ENCODE assay signal across 8 cellular contexts in the genomic region with DNA sequence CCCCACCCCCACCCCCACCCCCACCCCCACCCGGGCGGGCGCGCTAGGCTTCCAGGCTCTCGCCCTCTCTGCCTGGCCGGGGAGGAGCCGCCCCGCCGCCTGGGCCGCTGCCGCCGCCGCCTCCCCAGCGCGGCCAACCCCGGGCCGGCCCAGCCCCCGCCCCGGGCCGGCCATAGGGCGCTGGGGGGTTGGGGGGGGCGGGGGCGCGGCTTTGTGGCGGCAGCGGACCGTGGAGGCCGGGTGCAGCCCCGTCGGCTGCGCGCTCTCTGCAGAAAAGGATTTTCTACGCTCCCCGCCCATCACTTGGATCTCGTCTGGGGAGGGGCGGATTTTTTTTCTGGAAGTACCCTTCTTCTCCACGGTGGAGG.
DNase-seq lines count a peak whose midpoint lies in the region; ATAC-seq and TF ChIP-seq lines count a peak whose summit lies in the region.

No MANE protein-coding gene starts in this region.

- peak overlapping the region; percentile 60 to 67 for H3K4me3 ChIP-seq in mucosa of rectum (ENCODE audit: low read length in 2 of 2)

- peak; percentile 71 for ATAC-seq in GM19455 (IDR thresholded peaks at IDR 0.05; ENCODE audit: unreplicated experiment)
- ATAC-seq in HG03558 (IDR thresholded peaks at IDR 0.05; ENCODE audit: extremely low read depth, unreplicated experiment), result peak; percentile 44
- ATAC-seq in SK-N-SH treated with all-trans-retinoic acid at 6 μM for 48 hours, result peak; percentile 64
- ATAC-seq in GM18517 (IDR thresholded peaks at IDR 0.05; ENCODE audit: unreplicated experiment), result no peak

- peak; percentile 81 for DNase-seq in EL
- DNase-seq in epithelial cell of prostate (ENCODE audit: low read depth, low spot score), result no peak
- DNase-seq in NK-92 treated with Interleukin-12 subunit alpha and Interleukin-12 subunit beta, amount 100 ng/mL, for 24 hours (lab: John Stamatoyannopoulos, UW), result no peak

- H3K27ac ChIP-seq in epithelial cell of prostate (peak overlapping the region; percentile 76), mucosa of rectum (ENCODE audit: low read depth in 2 of 2, low read length in 2 of 2) (peak overlapping the region in 1 of 2 donors; percentile 52)

- peaks cover 0 to 2% of the 10 kb centered on the region in 2 donors for H3K27me3 ChIP-seq in mucosa of rectum (ENCODE audit: control insufficient read depth in 2 of 2, insufficient read depth in 2 of 2, low read length in 2 of 2)

- peak overlapping the region in 1 of 2 donors; percentile 48 for H3K9ac ChIP-seq in mucosa of rectum (ENCODE audit: low read depth in 1 of 2, low read length in 2 of 2)

- peaks cover 8 to 9% of the 10 kb centered on the region in 2 donors for H3K4me1 ChIP-seq in mucosa of rectum (ENCODE audit: control insufficient read depth in 2 of 2, insufficient read depth in 2 of 2, low read length in 2 of 2)

- no peaks in the 10 kb centered on the region for H3K9me3 ChIP-seq in mucosa of rectum (ENCODE audit: control insufficient read depth in 2 of 2, low read length in 2 of 2)

- no peaks in the 10 kb centered on the region for H3K36me3 ChIP-seq in mucosa of rectum (ENCODE audit: control insufficient read depth in 2 of 2, insufficient read depth in 2 of 2, low read length in 2 of 2)

TF ChIP-seq in SK-N-SH treated with all-trans-retinoic acid at 6 μM for 48 hours, 23 proteins besides CTCF, POLR2A, EP300 and RAD21:
- no peak for TF ChIP-seq ZC3H10 (CRISPR knock-in tag; IDR thresholded peaks at IDR 0.05)
- no peak for TF ChIP-seq ARNTL (CRISPR knock-in tag; IDR thresholded peaks at IDR 0.05; ENCODE audit: borderline replicate concordance, low read depth)
- TF ChIP-seq ZNF70 (CRISPR knock-in tag; IDR thresholded peaks at IDR 0.05), result no peak
- TF ChIP-seq RARB (CRISPR knock-in tag; IDR thresholded peaks at IDR 0.05), result no peak
- TF ChIP-seq TCF4 (CRISPR knock-in tag; IDR thresholded peaks at IDR 0.05; ENCODE audit: borderline replicate concordance), result no peak
- no peak for TF ChIP-seq GLIS3 (CRISPR knock-in tag; IDR thresholded peaks at IDR 0.05)
- no peak for TF ChIP-seq CSDC2 (CRISPR knock-in tag; IDR thresholded peaks at IDR 0.05)
- TF ChIP-seq PPARA (CRISPR knock-in tag; IDR thresholded peaks at IDR 0.05; ENCODE audit: borderline replicate concordance), result no peak
- TF ChIP-seq ESRRG (CRISPR knock-in tag; IDR thresholded peaks at IDR 0.05), result no peak
- TF ChIP-seq, protein P1, sequence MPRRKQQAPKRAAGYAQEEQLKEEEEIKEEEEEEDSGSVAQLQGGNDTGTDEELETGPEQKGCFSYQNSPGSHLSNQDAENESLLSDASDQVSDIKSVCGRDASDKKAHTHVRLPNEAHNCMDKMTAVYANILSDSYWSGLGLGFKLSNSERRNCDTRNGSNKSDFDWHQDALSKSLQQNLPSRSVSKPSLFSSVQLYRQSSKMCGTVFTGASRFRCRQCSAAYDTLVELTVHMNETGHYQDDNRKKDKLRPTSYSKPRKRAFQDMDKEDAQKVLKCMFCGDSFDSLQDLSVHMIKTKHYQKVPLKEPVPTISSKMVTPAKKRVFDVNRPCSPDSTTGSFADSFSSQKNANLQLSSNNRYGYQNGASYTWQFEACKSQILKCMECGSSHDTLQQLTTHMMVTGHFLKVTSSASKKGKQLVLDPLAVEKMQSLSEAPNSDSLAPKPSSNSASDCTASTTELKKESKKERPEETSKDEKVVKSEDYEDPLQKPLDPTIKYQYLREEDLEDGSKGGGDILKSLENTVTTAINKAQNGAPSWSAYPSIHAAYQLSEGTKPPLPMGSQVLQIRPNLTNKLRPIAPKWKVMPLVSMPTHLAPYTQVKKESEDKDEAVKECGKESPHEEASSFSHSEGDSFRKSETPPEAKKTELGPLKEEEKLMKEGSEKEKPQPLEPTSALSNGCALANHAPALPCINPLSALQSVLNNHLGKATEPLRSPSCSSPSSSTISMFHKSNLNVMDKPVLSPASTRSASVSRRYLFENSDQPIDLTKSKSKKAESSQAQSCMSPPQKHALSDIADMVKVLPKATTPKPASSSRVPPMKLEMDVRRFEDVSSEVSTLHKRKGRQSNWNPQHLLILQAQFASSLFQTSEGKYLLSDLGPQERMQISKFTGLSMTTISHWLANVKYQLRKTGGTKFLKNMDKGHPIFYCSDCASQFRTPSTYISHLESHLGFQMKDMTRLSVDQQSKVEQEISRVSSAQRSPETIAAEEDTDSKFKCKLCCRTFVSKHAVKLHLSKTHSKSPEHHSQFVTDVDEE (CRISPR knock-in tag; IDR thresholded peaks at IDR 0.05), result no peak
- no peak for TF ChIP-seq ZFP30 (CRISPR knock-in tag; IDR thresholded peaks at IDR 0.05)
- TF ChIP-seq ISL1 (CRISPR knock-in tag; IDR thresholded peaks at IDR 0.05), result no peak
